9 cellular contexts compared by ENCODE assay signal in the genomic region with DNA sequence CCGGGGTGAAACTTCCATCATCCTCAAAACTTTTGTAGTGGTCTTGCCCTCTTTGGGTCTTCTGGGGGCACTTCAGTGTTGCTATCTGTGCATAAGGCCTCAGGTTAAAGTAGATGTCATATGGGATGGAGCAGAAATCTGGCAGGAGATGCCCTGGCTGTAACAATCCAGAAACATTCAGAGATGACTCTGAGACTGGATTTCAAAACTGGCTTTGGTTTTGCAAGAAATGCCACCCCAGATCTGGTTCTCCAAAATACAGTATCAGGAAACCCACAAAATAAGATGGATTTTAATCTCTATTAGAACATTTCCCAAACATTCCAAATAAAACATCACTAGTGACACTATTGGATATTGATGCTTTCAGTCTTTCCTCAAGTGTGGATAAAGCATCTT.
DNase-seq lines count a peak whose midpoint lies in the region; ATAC-seq and TF ChIP-seq lines count a peak whose summit lies in the region.
"Had no signal": no experiment of that assay in that cellular context is flagged by ENCODE, and none has a peak within 500 bp of the region (broad histone marks: within the 10 kb centered on the region; RNA-seq: fewer than 3 reads in every experiment).

No MANE protein-coding gene starts in this region.

- no peak for ATAC-seq in lower lobe of right lung
- no peak for ATAC-seq in GM19023 (IDR thresholded peaks at IDR 0.05; ENCODE audit: unreplicated experiment)

- TF ChIP-seq CTCF in lower lobe of right lung (IDR thresholded peaks at IDR 0.05) (no peak), suprapubic skin (IDR thresholded peaks at IDR 0.05) (no peak)

- peak overlapping the region; percentile 48 for H3K27ac ChIP-seq in cingulate gyrus (ENCODE audit: low read depth, low read length)
- H3K27ac ChIP-seq in lower lobe of right lung: peak overlapping the region; percentile 69
- H3K27ac ChIP-seq in suprapubic skin: peak overlapping the region; percentile 81

- H3K36me3 ChIP-seq in lower lobe of right lung (no peaks in the 10 kb centered on the region), suprapubic skin (no peaks in the 10 kb centered on the region)

- H3K4me3 ChIP-seq in lower lobe of right lung (no peak overlapping the region), suprapubic skin (no peak overlapping the region)

- 25% methylated on average over 1 of the region's 1 CpG for WGBS in suprapubic skin

- no peak for TF ChIP-seq POLR2A in suprapubic skin (IDR thresholded peaks at IDR 0.05)

- peak; percentile 53 for DNase-seq in NCI-H446 treated with DMSO at 0.1 percent for 48 hours (lab: John Stamatoyannopoulos, UW)
- DNase-seq in lower lobe of right lung: no peak
- DNase-seq in suprapubic skin (ENCODE audit: low spot score in 2 of 2): no peak
- no peak for DNase-seq in activated CD8-positive, alpha-beta memory T cell treated with anti-CD3 and anti-CD28 coated beads, Interleukin-2, amount 50 U/mL, for 48 hours
- DNase-seq in activated gamma-delta T cell treated with Interleukin-2 at 50 U/mL for 16 hours: no peak
- no peak for DNase-seq in putamen (ENCODE audit: low spot score)
- DNase-seq: activated gamma-delta T cell had no signal

- H3K27me3 ChIP-seq in lower lobe of right lung (ENCODE audit: low read depth) (no peaks in the 10 kb centered on the region), suprapubic skin (no peaks in the 10 kb centered on the region)

- intact Hi-C loops in lower lobe of right lung (cut with DNase I): no loop called here

- TF ChIP-seq EP300 in suprapubic skin (IDR thresholded peaks at IDR 0.05): no peak

- H3K9me3 ChIP-seq in lower lobe of right lung (no peaks in the 10 kb centered on the region), suprapubic skin (no peaks in the 10 kb centered on the region)

- peaks cover 47% of the 10 kb centered on the region for H3K4me1 ChIP-seq in lower lobe of right lung
- H3K4me1 ChIP-seq in suprapubic skin: peaks cover 44% of the 10 kb centered on the region
